ENCODE assay signal across 14 cellular contexts in the genomic region with DNA sequence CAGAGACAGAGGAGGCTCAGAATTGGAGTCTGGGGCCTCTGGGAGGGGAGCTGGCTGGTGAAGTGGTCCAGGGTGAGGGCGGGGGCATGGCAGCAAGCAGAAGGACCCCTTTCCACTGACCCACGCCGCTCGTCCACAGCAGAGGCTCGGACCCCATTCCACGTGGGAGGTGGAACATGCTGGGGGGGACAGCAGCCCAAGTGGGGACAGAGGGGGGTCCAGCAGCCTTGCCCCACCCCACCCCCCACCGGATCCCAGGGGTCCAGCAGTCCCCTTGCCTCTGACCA. TPM values are rescaled to one million over a fixed set of nuclear protein-coding genes. Genes with fewer than 3 reads are reported as not detected.
DNase-seq lines count a peak whose midpoint lies in the region; ATAC-seq and TF ChIP-seq lines count a peak whose summit lies in the region.
"Had no signal": no experiment of that assay in that cellular context is flagged by ENCODE, and none has a peak within 500 bp of the region (broad histone marks: within the 10 kb centered on the region; RNA-seq: fewer than 3 reads in every experiment).

No MANE protein-coding gene starts in this region.

- H3K4me3 ChIP-seq in right atrium auricular region = no peak overlapping the region
- H3K4me3 ChIP-seq in neuronal stem cell (ENCODE audit: low read length in 2 of 2) = peak overlapping the region in 1 of 2 donors; percentile 73
- no peak overlapping the region for H3K4me3 ChIP-seq in smooth muscle cell
- H3K4me3 ChIP-seq: A549, HAP-1 had no signal

- H2BK5ac ChIP-seq in neuronal stem cell (ENCODE audit: low read length) = peak overlapping the region; percentile 87

- peak overlapping the region; percentile 97 for H2AK5ac ChIP-seq in neuronal stem cell (ENCODE audit: low read depth, low read length)

- no peak overlapping the region for H3K4me2 ChIP-seq in neuronal stem cell (ENCODE audit: insufficient read depth, low read length, poor library complexity, severe bottlenecking)
- no peak overlapping the region for H3K4me2 ChIP-seq in smooth muscle cell
- H3K4me2 ChIP-seq: A549, KMS-11 had no signal

- H3K4me1 ChIP-seq in right atrium auricular region (no peaks in the 10 kb centered on the region), neuronal stem cell (ENCODE audit: control insufficient read depth in 2 of 2, insufficient read depth in 1 of 2, low read depth in 1 of 2, low read length in 2 of 2) (peaks cover 17 to 24% of the 10 kb centered on the region in 2 donors), smooth muscle cell (ENCODE audit: low read depth) (peaks cover 18% of the 10 kb centered on the region)
- H3K4me1 ChIP-seq: A549 had no signal

- intact Hi-C loops in Right ventricle myocardium superior (cut with DNase I) = no loop called here

- no peaks in the 10 kb centered on the region for H3K36me3 ChIP-seq in right atrium auricular region
- no peaks in the 10 kb centered on the region for H3K36me3 ChIP-seq in neuronal stem cell (replicated peaks in 1 of 2; ENCODE audit: control insufficient read depth in 2 of 2, insufficient read depth in 2 of 2, low read length in 2 of 2)
- H3K36me3 ChIP-seq in smooth muscle cell (ENCODE audit: low read depth) = no peaks in the 10 kb centered on the region
- H3K36me3 ChIP-seq: HAP-1 had no signal

- peak; percentile 26 for DNase-seq in Right ventricle myocardium superior
- no peak for DNase-seq in right atrium auricular region (ENCODE audit: low spot score)
- DNase-seq in ecto neural progenitor cell (ENCODE audit: low spot score) = peak; percentile 43
- no peak for DNase-seq in neuronal stem cell (ENCODE audit: low spot score)
- no peak for DNase-seq in smooth muscle cell (lab: John Stamatoyannopoulos, UW; ENCODE audit: unreplicated experiment)
- no peak for DNase-seq in pons (ENCODE audit: low spot score)
- DNase-seq in ACHN = no peak
- DNase-seq: CD4-positive, CD25-positive, alpha-beta regulatory T cell; NCI-H1436; NCI-H2029; NCI-H748 treated with DMSO at 0.1 percent for 48 hours had no signal

- no peak overlapping the region for H4K91ac ChIP-seq in neuronal stem cell (ENCODE audit: low read depth, low read length, poor library complexity)

- peak overlapping the region; percentile 14 for H2BK12ac ChIP-seq in neuronal stem cell (ENCODE audit: low read length)

- H3K79me2 ChIP-seq in smooth muscle cell (ENCODE audit: low read depth) = no peaks in the 10 kb centered on the region

- H3K79me1 ChIP-seq in neuronal stem cell (ENCODE audit: low read depth, low read length) = peaks cover 3% of the 10 kb centered on the region

- H3K9me3 ChIP-seq in right atrium auricular region (no peaks in the 10 kb centered on the region), neuronal stem cell (replicated peaks in 1 of 2; ENCODE audit: control insufficient read depth in 2 of 2, insufficient read depth in 1 of 2, low read depth in 1 of 2, low read length in 2 of 2) (peaks cover 5 to 28% of the 10 kb centered on the region in 2 donors), smooth muscle cell (replicated peaks; ENCODE audit: low read depth) (no peaks in the 10 kb centered on the region)

- H3K27me3 ChIP-seq in right atrium auricular region = no peaks in the 10 kb centered on the region
- peaks cover 0 to 3% (median 0%) of the 10 kb centered on the region in 3 experiments for H3K27me3 ChIP-seq in neuronal stem cell (ENCODE audit: control insufficient read depth in 3 of 3, insufficient read depth in 3 of 3, low read depth in 1 of 3, low read length in 3 of 3)
- no peaks in the 10 kb centered on the region for H3K27me3 ChIP-seq in smooth muscle cell (ENCODE audit: low read depth)

- no peak overlapping the region for H3K27ac ChIP-seq in right atrium auricular region
- H3K27ac ChIP-seq in neuronal stem cell (replicated peaks; ENCODE audit: low read length) = no peak overlapping the region
- H3K27ac ChIP-seq in smooth muscle cell (ENCODE audit: low read depth) = no peak overlapping the region
- H3K27ac ChIP-seq: KMS-11 had no signal

- no CpG with 5 or more reads among the region's 7 CpGs for WGBS in neuronal stem cell (ENCODE audit: extremely low coverage in 2 of 2, insufficient read length in 2 of 2, insufficient replicate concordance in 1 of 2), 2 donors
- 86% methylated on average over 5 of the region's 7 CpGs for WGBS in smooth muscle cell (ENCODE audit: low lambda C conversion rate)

- ATAC-seq in Right ventricle myocardium superior (ENCODE audit: poor library complexity) = no peak

- TF ChIP-seq CTCF in right atrium auricular region (IDR thresholded peaks at IDR 0.05) (no peak), smooth muscle cell (IDR thresholded peaks at IDR 0.05; ENCODE audit: borderline replicate concordance, insufficient read depth, poor library complexity, severe bottlenecking) (no peak)

- in situ Hi-C loops in ACHN (cut with HindIII; ENCODE audit: low pct_ligation_motif_present, low pct_unique_long_range_greater_than_20kb, low sequenced_read_pairs) = no loop called here

- H2BK15ac ChIP-seq in neuronal stem cell (ENCODE audit: low read length) = peak overlapping the region; percentile 96

- peak overlapping the region; percentile 97 for H3K18ac ChIP-seq in neuronal stem cell (ENCODE audit: low read length)

- H2AFZ ChIP-seq in neuronal stem cell (ENCODE audit: low read length) (no peak overlapping the region), smooth muscle cell (ENCODE audit: low read depth) (no peak overlapping the region)

- peak overlapping the region; percentile 89 for H3K14ac ChIP-seq in neuronal stem cell (ENCODE audit: low read length)

- H3F3A ChIP-seq in smooth muscle cell (ENCODE audit: low read depth) = peaks cover 16% of the 10 kb centered on the region

- peak overlapping the region; percentile 95 for H3K23ac ChIP-seq in neuronal stem cell (ENCODE audit: low read depth, low read length, poor library complexity)

- H3K9ac ChIP-seq in neuronal stem cell (ENCODE audit: low read depth, low read length, poor library complexity) (peak overlapping the region; percentile 44), smooth muscle cell (ENCODE audit: low read depth) (no peak overlapping the region)
- H3K9ac ChIP-seq: KMS-11 had no signal

- H2BK120ac ChIP-seq in neuronal stem cell (ENCODE audit: low read depth, low read length) = no peak overlapping the region

- H3K4ac ChIP-seq in neuronal stem cell (ENCODE audit: low read length) = no peak overlapping the region

- no peak overlapping the region for H4K8ac ChIP-seq in neuronal stem cell (ENCODE audit: low read depth, low read length)

- H4K20me1 ChIP-seq in smooth muscle cell (ENCODE audit: low read depth) = no peaks in the 10 kb centered on the region

RNA-seq across cellular contexts. Expression of gene NKD2, which starts 25.4 kb away (rescaled TPM):
- total RNA-seq in Right ventricle myocardium superior (2.8 TPM), right atrium auricular region (1 to 10 TPM; 2.4 to 2.8 TPM), smooth muscle cell (31.2 and 32.5 TPM in 2 replicates)
- 11.1 TPM for polyA plus RNA-seq in neuronal stem cell (2013, experiment 1 of 2)
- polyA plus RNA-seq in neuronal stem cell (2013, experiment 2 of 2) = 11.1 TPM
- 105 and 122 TPM in 2 replicates for polyA plus RNA-seq in smooth muscle cell
- total RNA-seq: CD4-positive, CD25-positive, alpha-beta regulatory T cell had no signal
- polyA plus RNA-seq: CD4-positive, CD25-positive, alpha-beta regulatory T cell had no signal

Comparison
In these comparisons a context has a peak if more than half of its experiments do, and no peak if none do; other contexts are left out.
1. DNase-seq: peak in Right ventricle myocardium superior (single experiment) and ecto neural progenitor cell (single experiment); none in right atrium auricular region (single experiment), neuronal stem cell (single experiment), smooth muscle cell (single experiment), pons (single experiment) and ACHN (single experiment).